11 cellular contexts compared by ENCODE assay signal in the genomic region with DNA sequence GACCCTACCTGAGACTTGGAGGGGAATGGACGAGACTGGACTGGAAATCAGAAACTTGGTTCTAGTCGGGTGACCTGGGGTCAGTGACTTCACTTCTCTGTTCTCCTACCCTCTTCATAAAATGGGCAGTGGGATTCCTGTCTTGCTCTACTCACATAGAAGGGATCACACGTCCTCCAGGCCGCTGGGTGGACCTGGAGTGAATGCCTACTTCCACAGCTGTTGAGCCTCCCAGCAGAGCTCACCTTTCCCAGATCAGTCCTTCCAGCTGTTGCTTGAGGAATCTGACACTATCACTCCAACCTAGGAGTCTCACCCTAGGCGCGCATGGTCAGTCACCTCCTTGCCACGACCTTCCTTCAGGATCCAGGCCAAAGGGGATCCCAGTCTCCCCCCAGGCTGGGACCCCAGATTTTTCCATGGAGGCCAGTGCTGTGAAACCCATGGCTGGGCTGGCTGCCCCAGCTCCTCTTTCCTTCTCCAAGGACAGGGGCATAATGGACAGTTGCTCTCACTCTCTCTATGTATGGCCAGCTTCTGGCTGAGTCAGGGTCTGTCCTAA. TPM values are rescaled to one million over a fixed set of nuclear protein-coding genes. Genes with fewer than 3 reads are reported as not detected.
DNase-seq lines count a peak whose midpoint lies in the region; ATAC-seq and TF ChIP-seq lines count a peak whose summit lies in the region.
"Had no signal": no experiment of that assay in that cellular context is flagged by ENCODE, and none has a peak within 500 bp of the region (broad histone marks: within the 10 kb centered on the region; RNA-seq: fewer than 3 reads in every experiment).

No MANE protein-coding gene starts in this region.

- TF ChIP-seq POLR2A in upper lobe of left lung (IDR thresholded peaks at IDR 0.05), result no peak

- CTCF ChIA-PET in naive thymus-derived CD4-positive, alpha-beta T cell (lab: Charles Lee), result no interaction called here

- 38 to 52% methylated on average over 7 of the region's 7 CpGs for WGBS in upper lobe of left lung, 2 donors

- peaks cover 0 to 2% (median 0%) of the 10 kb centered on the region in 11 donors for H3K9me3 Mint-ChIP-seq in naive thymus-derived CD4-positive, alpha-beta T cell
- H3K9me3 Mint-ChIP-seq: T-cell had no signal

- peaks cover 0 to 4% of the 10 kb centered on the region in 2 donors for H3K27me3 ChIP-seq in naive thymus-derived CD4-positive, alpha-beta T cell (ENCODE audit: control insufficient read depth in 2 of 2, insufficient read depth in 2 of 2, low read length in 2 of 2)
- H3K27me3 ChIP-seq in upper lobe of left lung (peaks cover 0 to 10% (median 9%) of the 10 kb centered on the region in 4 donors), WERI-Rb-1 (ENCODE audit: insufficient read depth, low read depth, severe bottlenecking) (no peaks in the 10 kb centered on the region)

- peaks cover 0 to 9% (median 6%) of the 10 kb centered on the region in 7 donors for H3K4me1 Mint-ChIP-seq in naive thymus-derived CD4-positive, alpha-beta T cell

- no peaks in the 10 kb centered on the region for H3K36me3 Mint-ChIP-seq in naive thymus-derived CD4-positive, alpha-beta T cell
- H3K36me3 Mint-ChIP-seq: T-cell had no signal

- peak; percentile 49 for DNase-seq in activated effector memory CD4-positive, alpha-beta T cell treated with anti-CD3 and anti-CD28 coated beads, Interleukin-2, amount 50 U/mL, for 16 hours
- no peak for DNase-seq in activated effector memory CD4-positive, alpha-beta T cell treated with Interleukin-2 at 50 U/mL for 16 hours
- DNase-seq in fibroblast of pulmonary artery (ENCODE audit: low read depth), result no peak
- DNase-seq in naive thymus-derived CD4-positive, alpha-beta T cell, result no peak
- no peak for DNase-seq in upper lobe of left lung
- DNase-seq in NCI-H2081 (lab: John Stamatoyannopoulos, UW), result no peak
- DNase-seq in WERI-Rb-1, result no peak
- DNase-seq: NCI-H446 treated with DMSO at 0.1 percent for 48 hours, T-cell had no signal

- H3K4me3 ChIP-seq in fibroblast of pulmonary artery (replicated peaks; ENCODE audit: low read depth, low read length) (peak overlapping the region; percentile 67), upper lobe of left lung (peak overlapping the region; percentile 31 to 63 (median 53)), WERI-Rb-1 (ENCODE audit: low read depth, low read length) (no peak overlapping the region)
- H3K4me3 ChIP-seq in naive thymus-derived CD4-positive, alpha-beta T cell (ENCODE audit: low read length), result no peak overlapping the region

- H3K4me3 Mint-ChIP-seq in naive thymus-derived CD4-positive, alpha-beta T cell, result peak overlapping the region in 6 of 10 donors; percentile 15 to 73 (median 30)

- ATAC-seq in naive thymus-derived CD4-positive, alpha-beta T cell, result no peak
- ATAC-seq in upper lobe of left lung (ENCODE audit: low FRiP score in 2 of 2) (no peak), GM19455 (IDR thresholded peaks at IDR 0.05; ENCODE audit: unreplicated experiment) (no peak)
- ATAC-seq: T-cell had no signal

- H3K27ac ChIP-seq in naive thymus-derived CD4-positive, alpha-beta T cell (ENCODE audit: low read depth, low read length), result no peak overlapping the region
- H3K27ac ChIP-seq in upper lobe of left lung, result peak overlapping the region; percentile 95 to 99 (median 95)
- H3K27ac ChIP-seq in WERI-Rb-1, result no peak overlapping the region

- no peak for TF ChIP-seq EP300 in upper lobe of left lung (IDR thresholded peaks at IDR 0.05)

- H3K27me3 Mint-ChIP-seq in naive thymus-derived CD4-positive, alpha-beta T cell, result peaks cover 21 to 49% (median 23%) of the 10 kb centered on the region in 5 donors

- no peaks in the 10 kb centered on the region for H3K4me1 ChIP-seq in naive thymus-derived CD4-positive, alpha-beta T cell (ENCODE audit: control insufficient read depth in 2 of 2, insufficient read depth in 2 of 2, low read length in 2 of 2)
- H3K4me1 ChIP-seq in upper lobe of left lung, result peaks cover 37 to 65% (median 55%) of the 10 kb centered on the region in 4 donors

- POLR2A ChIA-PET in naive thymus-derived CD4-positive, alpha-beta T cell (lab: Charles Lee), result no interaction called here

- intact Hi-C loops in naive thymus-derived CD4-positive, alpha-beta T cell (cut with micrococcal nuclease), result no loop called here

- no peaks in the 10 kb centered on the region for H3K36me3 ChIP-seq in naive thymus-derived CD4-positive, alpha-beta T cell (ENCODE audit: control insufficient read depth in 2 of 3, insufficient read depth in 3 of 3, low read length in 3 of 3)
- peaks cover 0 to 2% (median 0%) of the 10 kb centered on the region in 4 donors for H3K36me3 ChIP-seq in upper lobe of left lung
- H3K36me3 ChIP-seq in WERI-Rb-1, result no peaks in the 10 kb centered on the region

- H3K9me3 ChIP-seq in naive thymus-derived CD4-positive, alpha-beta T cell (ENCODE audit: control insufficient read depth in 2 of 3, low read length in 3 of 3), result no peaks in the 10 kb centered on the region
- H3K9me3 ChIP-seq in upper lobe of left lung, result no peaks in the 10 kb centered on the region
- H3K9me3 ChIP-seq in WERI-Rb-1 (ENCODE audit: severe bottlenecking), result no peaks in the 10 kb centered on the region

- H3K27ac Mint-ChIP-seq in naive thymus-derived CD4-positive, alpha-beta T cell, result peak overlapping the region in 1 of 9 donors; percentile 24
- H3K27ac Mint-ChIP-seq: T-cell had no signal

- TF ChIP-seq CTCF in fibroblast of pulmonary artery (IDR thresholded peaks at IDR 0.05; ENCODE audit: low read length, missing control alignments) (no peak), upper lobe of left lung (IDR thresholded peaks at IDR 0.05) (no peak), WERI-Rb-1 (IDR thresholded peaks at IDR 0.05; ENCODE audit: low read depth, low read length) (no peak)

RNA-seq across cellular contexts. Expression of gene ACVRL1, which starts 0.6 kb away (rescaled TPM):
- under 1 TPM in 2 of 5 experiments, not detected in 3; 0.64 to 0.70 TPM for total RNA-seq in naive thymus-derived CD4-positive, alpha-beta T cell
- polyA plus RNA-seq in naive thymus-derived CD4-positive, alpha-beta T cell, result not detected
- total RNA-seq in upper lobe of left lung, result 100 to 1,000 TPM in 4 of 6 donors, 10 to 100 TPM in 2; 62.9 to 265 (median 180) TPM
- polyA plus RNA-seq: neural cell had no signal

RNA-seq across cellular contexts. Expression of gene ANKRD33, which starts 20.0 kb away (rescaled TPM):
- not detected for total RNA-seq in naive thymus-derived CD4-positive, alpha-beta T cell
- polyA plus RNA-seq in naive thymus-derived CD4-positive, alpha-beta T cell, result not detected
- not detected for total RNA-seq in upper lobe of left lung
- total RNA-seq: T-cell had no signal
- polyA plus RNA-seq: neural cell had no signal

RNA-seq across cellular contexts. Expression of gene ACVR1B, which starts 43.6 kb away (rescaled TPM):
- total RNA-seq in naive thymus-derived CD4-positive, alpha-beta T cell, result 10 to 100 TPM in 4 of 5 experiments, 1 to 10 TPM in 1; 4.9 to 14.8 (median 14.2) TPM
- polyA plus RNA-seq in naive thymus-derived CD4-positive, alpha-beta T cell, result 1 to 10 TPM; 2.5 to 2.9 TPM
- 10 to 100 TPM; 13.0 to 44.9 (median 23.6) TPM for total RNA-seq in upper lobe of left lung

RNA-seq across cellular contexts. Expression of gene FIGNL2, which starts 59.4 kb away (rescaled TPM):
- 1 to 10 TPM in 4 of 5 experiments, under 1 TPM in 1; 0.22 to 2.1 (median 1.5) TPM for total RNA-seq in naive thymus-derived CD4-positive, alpha-beta T cell
- polyA plus RNA-seq in naive thymus-derived CD4-positive, alpha-beta T cell, result under 1 TPM in 1 of 2 donors, not detected in 1; 0.07 TPM
- 1 to 10 TPM in 2 of 6 donors, under 1 TPM in 3, not detected in 1; 0.22 to 1.5 (median 0.39) TPM for total RNA-seq in upper lobe of left lung

Comparison
In these comparisons a context has a peak if more than half of its experiments do, and no peak if none do; other contexts are left out.
1. H3K4me3 ChIP-seq: peak in fibroblast of pulmonary artery (single experiment) and upper lobe of left lung (4 of 4); none in naive thymus-derived CD4-positive, alpha-beta T cell (single experiment) and WERI-Rb-1 (single experiment).
2. H3K27ac ChIP-seq: peak in upper lobe of left lung (4 of 4); none in naive thymus-derived CD4-positive, alpha-beta T cell (single experiment) and WERI-Rb-1 (single experiment).
3. RNA of gene ACVRL1, which starts 0.6 kb away (total RNA-seq): 62.9 to 265 TPM in upper lobe of left lung; 0.64 to 0.70 TPM in naive thymus-derived CD4-positive, alpha-beta T cell; every median in the first group is over 10 times any median in the second.